In genomic region chr13:44578064-44578394, GRCh38 we compare ENCODE assay signal across 1 cellular context.
TF ChIP-seq lines count a peak whose summit lies in the region.

No MANE protein-coding gene starts in this region.

TF ChIP-seq in GM12878, 131 proteins besides CTCF, POLR2A, EP300 and RAD21 (continued from another document):
- TF ChIP-seq ZBTB40 (IDR thresholded peaks at IDR 0.05; ENCODE audit: borderline replicate concordance) = 0 out of 2 replicates have a peak, but pooled peaks have one; percentile 24
